8 cellular contexts compared by ENCODE assay signal in the genomic region with DNA sequence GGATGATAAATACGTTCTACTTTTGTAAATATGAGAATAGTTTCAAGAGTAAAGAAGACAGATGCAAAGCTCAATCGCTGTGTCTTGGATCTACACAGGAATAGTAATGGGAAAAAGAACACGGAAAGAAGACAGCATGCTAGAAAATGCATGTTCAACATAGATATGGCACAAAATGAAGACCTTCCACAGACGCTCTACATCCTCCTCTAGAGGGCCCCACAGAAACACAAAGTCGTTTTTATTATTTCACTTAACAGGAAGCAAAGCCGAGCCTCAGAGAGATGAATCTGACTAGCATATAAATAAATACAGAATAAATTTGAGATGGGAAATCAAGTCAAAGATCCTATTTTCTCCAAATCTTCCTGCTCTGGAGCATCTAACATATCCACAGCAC.
DNase-seq lines count a peak whose midpoint lies in the region; ATAC-seq and TF ChIP-seq lines count a peak whose summit lies in the region.
"Had no signal": no experiment of that assay in that cellular context is flagged by ENCODE, and none has a peak within 500 bp of the region (broad histone marks: within the 10 kb centered on the region; RNA-seq: fewer than 3 reads in every experiment).

No MANE protein-coding gene starts in this region.

- peak overlapping the region in 2 of 3 donors; percentile 7 for H3K4me3 Mint-ChIP-seq in T-cell

- no peaks in the 10 kb centered on the region for H3K36me3 ChIP-seq in kidney epithelial cell (ENCODE audit: control insufficient read depth, insufficient read depth, low read length)
- H3K36me3 ChIP-seq: neutrophil had no signal

- no peak for DNase-seq in T-cell
- DNase-seq in kidney epithelial cell (ENCODE audit: low read depth), result no peak
- DNase-seq in H4 (ENCODE audit: low spot score), result no peak
- no peak for DNase-seq in NCI-H187 treated with DMSO at 0.1 percent for 48 hours (lab: John Stamatoyannopoulos, UW)
- DNase-seq in AG08395 (ENCODE audit: low spot score), result no peak

- H3K36me3 Mint-ChIP-seq in T-cell, result no peaks in the 10 kb centered on the region

- H3K27ac Mint-ChIP-seq in T-cell, result no peak overlapping the region

- CTCF ChIA-PET in T-cell (lab: Charles Lee), result interaction anchor here in 1 of 2 donors (0.5 kb wide), 1 partner anchor 118 kb away, joined by 6 read pairs; no protein-coding TSS in a partner anchor

- peak; percentile 38; the same call in 1 of the 2 replicates for TF ChIP-seq CTCF in GM12875 (IDR thresholded peaks at IDR 0.05; ENCODE audit: borderline replicate concordance, insufficient read depth, low read depth, low read length)
- TF ChIP-seq CTCF in kidney epithelial cell (IDR thresholded peaks at IDR 0.05; ENCODE audit: insufficient read depth, low read length, poor library complexity, severe bottlenecking), result peak; percentile 16

- peaks cover 0 to 6% of the 10 kb centered on the region in 2 donors for H3K27me3 Mint-ChIP-seq in T-cell

- H3K4me1 Mint-ChIP-seq in T-cell, result peaks cover 3 to 9% (median 3%) of the 10 kb centered on the region in 3 donors

- POLR2A ChIA-PET in T-cell (lab: Charles Lee), result no interaction called here

- H3K4me3 ChIP-seq in GM12875 (ENCODE audit: low read depth, low read length) (no peak overlapping the region), kidney epithelial cell (ENCODE audit: low read depth, low read length) (no peak overlapping the region)

- ATAC-seq in HG02798 (IDR thresholded peaks at IDR 0.05; ENCODE audit: poor library complexity, unreplicated experiment) (peak; percentile 55), T-cell (replicated peaks in 1 of 4) (peak in 2 of 4 experiments; percentile 36 to 47)

- no peaks in the 10 kb centered on the region for H3K27me3 ChIP-seq in kidney epithelial cell (ENCODE audit: control insufficient read depth, insufficient read depth, low read length)
- H3K27me3 ChIP-seq: neutrophil had no signal

- no peaks in the 10 kb centered on the region for H3K9me3 Mint-ChIP-seq in T-cell
